22 cellular contexts compared by ENCODE assay signal in genomic region chr7:87192784-87193487, GRCh38. TPM values are rescaled to one million over a fixed set of nuclear protein-coding genes. Genes with fewer than 3 reads are reported as not detected.
DNase-seq lines count a peak whose midpoint lies in the region; TF ChIP-seq lines count a peak whose summit lies in the region.
"Had no signal": no experiment of that assay in that cellular context is flagged by ENCODE, and none has a peak within 500 bp of the region (broad histone marks: within the 10 kb centered on the region; RNA-seq: fewer than 3 reads in every experiment).

No MANE protein-coding gene starts in this region.

- H3K27me3 Mint-ChIP-seq in T-helper 1 cell treated with Interleukin-12 subunit alpha and Interleukin-12 subunit beta and Interleukin-4 antibody, amounts not matched to agents 30 μg/mL and 1 μg/mL, for 36 hours (ENCODE audit: low read depth): no peaks in the 10 kb centered on the region
- H3K27me3 Mint-ChIP-seq in IgD-negative memory B cell (no peaks in the 10 kb centered on the region), progenitor cell of endocrine pancreas (no peaks in the 10 kb centered on the region)
- no peaks in the 10 kb centered on the region for H3K27me3 Mint-ChIP-seq in activated naive CD8-positive, alpha-beta T cell treated with anti-CD3 and anti-CD28 coated beads for 36 hours
- H3K27me3 Mint-ChIP-seq: brain; dendritic cell treated with granulocyte-macrophage colony-stimulating factor and Interleukin-4, amounts not matched to agents 40 ng/mL and 50 ng/mL, for 4 days had no signal

- H3K4me3 Mint-ChIP-seq in T-helper 1 cell treated with Interleukin-12 subunit alpha and Interleukin-12 subunit beta and Interleukin-4 antibody, amounts not matched to agents 30 μg/mL and 1 μg/mL, for 36 hours: no peak overlapping the region
- H3K4me3 Mint-ChIP-seq in IgD-negative memory B cell (no peak overlapping the region), progenitor cell of endocrine pancreas (ENCODE audit: low read depth) (no peak overlapping the region)
- H3K4me3 Mint-ChIP-seq in activated naive CD8-positive, alpha-beta T cell treated with anti-CD3 and anti-CD28 coated beads for 36 hours: no peak overlapping the region
- H3K4me3 Mint-ChIP-seq: brain; dendritic cell treated with granulocyte-macrophage colony-stimulating factor and Interleukin-4, amounts not matched to agents 40 ng/mL and 50 ng/mL, for 4 days had no signal

- no peak overlapping the region for H3K27ac ChIP-seq in uterus
- H3K27ac ChIP-seq: 22Rv1, BLaER1, lower lobe of right lung, SK-N-MC had no signal

- peak overlapping the region; percentile 39 for H3K27ac Mint-ChIP-seq in T-helper 1 cell treated with Interleukin-12 subunit alpha and Interleukin-12 subunit beta and Interleukin-4 antibody, amounts not matched to agents 30 μg/mL and 1 μg/mL, for 36 hours
- H3K27ac Mint-ChIP-seq in IgD-negative memory B cell (peak overlapping the region in 2 of 3 donors; percentile 65 to 82), progenitor cell of endocrine pancreas (peak overlapping the region; percentile 89)
- peak overlapping the region; percentile 91 for H3K27ac Mint-ChIP-seq in activated naive CD8-positive, alpha-beta T cell treated with anti-CD3 and anti-CD28 coated beads for 36 hours
- H3K27ac Mint-ChIP-seq: dendritic cell treated with granulocyte-macrophage colony-stimulating factor and Interleukin-4, amounts not matched to agents 40 ng/mL and 50 ng/mL, for 4 days had no signal

- H3K9me3 ChIP-seq in uterus: no peaks in the 10 kb centered on the region
- H3K9me3 ChIP-seq: BLaER1, lower lobe of right lung had no signal

- H3K36me3 ChIP-seq in uterus: no peaks in the 10 kb centered on the region

- DNase-seq in T-helper 1 cell (no peak), progenitor cell of endocrine pancreas (ENCODE audit: low spot score, unreplicated experiment) (no peak), uterus (no peak), NCI-H146 (lab: John Stamatoyannopoulos, UW) (no peak), NCI-H1930 (lab: John Stamatoyannopoulos, UW) (no peak)
- DNase-seq in activated naive CD8-positive, alpha-beta T cell treated with anti-CD3 and anti-CD28 coated beads for 36 hours: no peak
- DNase-seq: activated CD4-positive, alpha-beta T cell treated with anti-CD3 and anti-CD28 coated beads, Interleukin-2, amount 50 U/mL, for 48 hours; activated effector memory CD4-positive, alpha-beta T cell treated with anti-CD3 and anti-CD28 coated beads, Interleukin-2, amount 50 U/mL, for 16 hours; DMS79 treated with DMSO at 0.1 percent for 48 hours; lower lobe of right lung; NCI-H1417; NCI-H2171; NCI-H748 treated with DMSO at 0.1 percent for 48 hours; small intestine; stimulated activated CD4-positive, alpha-beta T cell treated with anti-CD3 and anti-CD28 coated beads, Interleukin-4, amount 100 ng/mL, for 24 hours had no signal

- H3K4me1 Mint-ChIP-seq in T-helper 1 cell treated with Interleukin-12 subunit alpha and Interleukin-12 subunit beta and Interleukin-4 antibody, amounts not matched to agents 30 μg/mL and 1 μg/mL, for 36 hours (ENCODE audit: low read depth): peaks cover 9% of the 10 kb centered on the region
- H3K4me1 Mint-ChIP-seq in IgD-negative memory B cell (peaks cover 10 to 36% (median 28%) of the 10 kb centered on the region in 3 donors), progenitor cell of endocrine pancreas (ENCODE audit: low read depth) (no peaks in the 10 kb centered on the region)
- peaks cover 54% of the 10 kb centered on the region for H3K4me1 Mint-ChIP-seq in activated naive CD8-positive, alpha-beta T cell treated with anti-CD3 and anti-CD28 coated beads for 36 hours
- H3K4me1 Mint-ChIP-seq: brain had no signal

- no peak for TF ChIP-seq CTCF in progenitor cell of endocrine pancreas (IDR thresholded peaks at IDR 0.05; ENCODE audit: unreplicated experiment)
- no peak for TF ChIP-seq CTCF in uterus (IDR thresholded peaks at IDR 0.05)

- no peaks in the 10 kb centered on the region for H3K9me3 Mint-ChIP-seq in T-helper 1 cell treated with Interleukin-12 subunit alpha and Interleukin-12 subunit beta and Interleukin-4 antibody, amounts not matched to agents 30 μg/mL and 1 μg/mL, for 36 hours
- H3K9me3 Mint-ChIP-seq in IgD-negative memory B cell (no peaks in the 10 kb centered on the region), progenitor cell of endocrine pancreas (ENCODE audit: low read depth) (no peaks in the 10 kb centered on the region)
- H3K9me3 Mint-ChIP-seq in activated naive CD8-positive, alpha-beta T cell treated with anti-CD3 and anti-CD28 coated beads for 36 hours: no peaks in the 10 kb centered on the region
- H3K9me3 Mint-ChIP-seq: brain; dendritic cell treated with granulocyte-macrophage colony-stimulating factor and Interleukin-4, amounts not matched to agents 40 ng/mL and 50 ng/mL, for 4 days had no signal

- H3K4me1 ChIP-seq in uterus: no peaks in the 10 kb centered on the region
- H3K4me1 ChIP-seq: BLaER1, lower lobe of right lung had no signal

- intact Hi-C loops in uterus (cut with DNase I; ENCODE audit: low total_unique reads): no loop called here

- no peak for TF ChIP-seq POLR2A in uterus (IDR thresholded peaks at IDR 0.05)

- H3K27me3 ChIP-seq in uterus: no peaks in the 10 kb centered on the region
- H3K27me3 ChIP-seq: BLaER1 had no signal

- H3K4me3 ChIP-seq in uterus: no peak overlapping the region
- H3K4me3 ChIP-seq: BLaER1, lower lobe of right lung, SK-N-MC had no signal

- H3K36me3 Mint-ChIP-seq in T-helper 1 cell treated with Interleukin-12 subunit alpha and Interleukin-12 subunit beta and Interleukin-4 antibody, amounts not matched to agents 30 μg/mL and 1 μg/mL, for 36 hours (ENCODE audit: low read depth): peaks cover 51% of the 10 kb centered on the region
- H3K36me3 Mint-ChIP-seq in IgD-negative memory B cell (peaks cover 4% of the 10 kb centered on the region), progenitor cell of endocrine pancreas (ENCODE audit: insufficient read depth) (peaks cover 33% of the 10 kb centered on the region)
- H3K36me3 Mint-ChIP-seq in activated naive CD8-positive, alpha-beta T cell treated with anti-CD3 and anti-CD28 coated beads for 36 hours: peaks cover 54% of the 10 kb centered on the region

RNA-seq across cellular contexts. Expression of gene TMEM243, which starts 26.6 kb away (rescaled TPM):
- 125 TPM for polyA plus RNA-seq in IgD-negative memory B cell
- 10 to 100 TPM; 86.3 to 94.9 TPM for total RNA-seq in activated naive CD8-positive, alpha-beta T cell treated with anti-CD3 and anti-CD28 coated beads for 36 hours
- total RNA-seq in progenitor cell of endocrine pancreas: 15.9 and 16.6 TPM in 2 replicates
- total RNA-seq in uterus: 100 to 1,000 TPM in 1 of 4 donors, 10 to 100 TPM in 3; 14.1 to 120 (median 44.4) TPM

RNA-seq across cellular contexts. Expression of gene DMTF1, which starts 40.7 kb away (rescaled TPM):
- 35.1 TPM for polyA plus RNA-seq in IgD-negative memory B cell
- total RNA-seq in activated naive CD8-positive, alpha-beta T cell treated with anti-CD3 and anti-CD28 coated beads for 36 hours: 10 to 100 TPM; 57.1 to 59.9 TPM
- total RNA-seq in progenitor cell of endocrine pancreas: 180 and 192 TPM in 2 replicates
- 100 to 1,000 TPM in 3 of 4 donors, 10 to 100 TPM in 1; 36.2 to 193 (median 138) TPM for total RNA-seq in uterus

Comparison
In these comparisons a context has a peak if more than half of its experiments do, and no peak if none do; other contexts are left out.
1. H3K27ac Mint-ChIP-seq: peak in every context shown above with its lines; median percentile 91 in activated naive CD8-positive, alpha-beta T cell treated with anti-CD3 and anti-CD28 coated beads for 36 hours; 89 in progenitor cell of endocrine pancreas; 74 in IgD-negative memory B cell; 39 in T-helper 1 cell treated with Interleukin-12 subunit alpha and Interleukin-12 subunit beta and Interleukin-4 antibody, amounts not matched to agents 30 μg/mL and 1 μg/mL, for 36 hours.